ENCODE assay signal across 2 cellular contexts in genomic region chr1:2155147-2155598, GRCh38.
TF ChIP-seq lines count a peak whose summit lies in the region.

No MANE protein-coding gene starts in this region.

TF ChIP-seq in GM12891, 5 proteins besides CTCF, POLR2A, EP300 and RAD21:
- TF ChIP-seq PAX5 (IDR thresholded peaks at IDR 0.05; ENCODE audit: insufficient read depth, low read length, severe bottlenecking) (no peak), POLR2AphosphoS5 (IDR thresholded peaks at IDR 0.05; ENCODE audit: low read depth, low read length) (no peak)

TF ChIP-seq in K562, 482 proteins besides CTCF, POLR2A, EP300 and RAD21:
- TF ChIP-seq HMGXB4 (CRISPR knock-in tag; IDR thresholded peaks at IDR 0.05) (no peak), ARID3A (IDR thresholded peaks at IDR 0.05; ENCODE audit: borderline replicate concordance, low read depth, low read length) (no peak), ZNF277 (CRISPR knock-in tag; IDR thresholded peaks at IDR 0.05; ENCODE audit: borderline replicate concordance) (no peak), ZNF609 (CRISPR knock-in tag; IDR thresholded peaks at IDR 0.05; ENCODE audit: borderline replicate concordance) (no peak), ZNF217 (CRISPR knock-in tag; IDR thresholded peaks at IDR 0.05) (no peak), ATF1 (CRISPR knock-in tag; IDR thresholded peaks at IDR 0.05) (no peak), ATF1 (tag; IDR thresholded peaks at IDR 0.05) (peak; percentile 92), MEF2A (IDR thresholded peaks at IDR 0.05; ENCODE audit: control insufficient read depth, low read depth, low read length) (no peak), BDP1 (IDR thresholded peaks at IDR 0.05; ENCODE audit: insufficient read depth, insufficient read length) (no peak), TSC22D4 (tag; IDR thresholded peaks at IDR 0.05) (peak; percentile 84; the same call in 1 of the 2 replicates), HMGN3 (IDR thresholded peaks at IDR 0.05; ENCODE audit: borderline replicate concordance, extremely low read depth, insufficient read length, low read depth, low read length) (no peak), ATF3 (IDR thresholded peaks at IDR 0.05) (peak; percentile 64), ATF3 (CRISPR knock-in tag; conservative IDR thresholded peaks at IDR 0.05) (no peak), CCAR2 (IDR thresholded peaks at IDR 0.05; ENCODE audit: low read depth, low read length) (no peak), KDM1A (IDR thresholded peaks at IDR 0.05) (peak; percentile 58 to 69; a peak in 1 of 4 replicates), ZBTB12 (CRISPR knock-in tag; IDR thresholded peaks at IDR 0.05) (no peak), ZFP91 (CRISPR knock-in tag; IDR thresholded peaks at IDR 0.05) (no peak), HDAC1 (IDR thresholded peaks at IDR 0.05) (0 out of 4 replicates have a peak, but pooled peaks of 1 of the 2 experiments have one; percentile 59), NCOA1 (IDR thresholded peaks at IDR 0.05; ENCODE audit: low read depth) (peak; percentile 73; the same call in 1 of the 2 replicates), EHMT2 (IDR thresholded peaks at IDR 0.05) (peak; percentile 71; the same call in 1 of the 2 replicates), ZNF274 (IDR thresholded peaks at IDR 0.05; ENCODE audit: borderline replicate concordance, low read depth, low read length) (no peak), MCM7 (IDR thresholded peaks at IDR 0.05) (0 out of 4 replicates have a peak, but pooled peaks of 1 of the 2 experiments have one; percentile 22), CREM (IDR thresholded peaks at IDR 0.05; ENCODE audit: low read depth) (peak; percentile 46), MIER1 (IDR thresholded peaks at IDR 0.05; ENCODE audit: low read depth) (0 out of 2 replicates have a peak, but pooled peaks have one; percentile 30), LARP7 (IDR thresholded peaks at IDR 0.05) (no peak), NR4A1 (CRISPR knock-in tag; IDR thresholded peaks at IDR 0.05) (no peak), NR4A1 (tag; IDR thresholded peaks at IDR 0.05) (no peak), PPARD (CRISPR knock-in tag; IDR thresholded peaks at IDR 0.05) (no peak), SMAD3 (CRISPR knock-in tag; conservative IDR thresholded peaks at IDR 0.05) (no peak), BRF2 (IDR thresholded peaks at IDR 0.05; ENCODE audit: borderline replicate concordance, insufficient read depth, insufficient read length) (no peak), ZBTB26 (CRISPR knock-in tag; IDR thresholded peaks at IDR 0.05) (peak; percentile 75; the same call in 1 of the 2 replicates), MYBL2 (IDR thresholded peaks at IDR 0.05; ENCODE audit: low read depth) (peak; percentile 13; the same call in 1 of the 2 replicates), MYBL2 (CRISPR knock-in tag; IDR thresholded peaks at IDR 0.05; ENCODE audit: borderline replicate concordance) (no peak), PURB (CRISPR knock-in tag; IDR thresholded peaks at IDR 0.05; ENCODE audit: low read depth) (no peak), CREB1 (IDR thresholded peaks at IDR 0.05) (peak; percentile 33; the same call in 1 of the 2 replicates), CREB1 (CRISPR knock-in tag; IDR thresholded peaks at IDR 0.05) (peak; percentile 56), CTBP1 (IDR thresholded peaks at IDR 0.05; ENCODE audit: borderline replicate concordance) (peak; percentile 22; the same call in 1 of the 2 replicates), HNRNPL (IDR thresholded peaks at IDR 0.05; ENCODE audit: low read depth, low read length) (no peak)
TF ChIP-seq in K562: peak in this region for 14.
